Comparison of ENCODE assay signal across 21 cellular contexts in the genomic region with DNA sequence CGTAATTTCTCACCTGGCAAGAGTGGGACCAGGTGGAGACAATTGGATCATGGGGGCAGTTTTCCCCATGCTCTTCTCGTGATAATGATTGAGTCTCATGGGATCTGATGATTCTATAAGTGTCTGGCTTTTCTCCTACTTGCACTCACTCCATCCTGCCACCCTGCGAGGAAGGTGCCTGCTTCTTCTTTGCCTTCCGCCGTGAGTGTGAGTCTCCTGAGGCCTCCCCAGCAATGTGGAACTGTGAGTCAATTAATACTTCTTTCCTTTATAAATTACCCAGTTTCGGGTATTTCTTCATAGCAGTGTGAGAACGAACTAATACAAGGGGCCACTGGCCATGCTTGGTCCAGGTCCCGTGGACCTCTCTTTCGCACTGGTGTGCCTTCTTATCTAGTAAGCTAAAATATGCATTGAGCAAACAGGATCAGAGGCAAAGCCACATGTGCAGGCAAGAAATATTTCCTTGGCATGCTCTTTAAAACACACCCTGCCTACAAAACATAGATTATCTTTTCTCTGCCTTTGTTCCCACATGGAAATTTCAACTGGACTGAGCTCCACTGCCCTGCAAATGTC.
"Had no signal": no experiment of that assay in that cellular context is flagged by ENCODE, and none has a peak within 500 bp of the region (broad histone marks: within the 10 kb centered on the region; RNA-seq: fewer than 3 reads in every experiment).

No MANE protein-coding gene starts in this region.

- H3K4me3 ChIP-seq: heart right ventricle, lower lobe of right lung, suprapubic skin, transverse colon had no signal

- H3K27ac ChIP-seq: heart right ventricle, lower lobe of right lung, suprapubic skin, transverse colon had no signal

- FAIRE-seq: endometrium, kidney, urothelium cell line had no signal

- H3K27me3 Mint-ChIP-seq: activated CD4-positive, alpha-beta memory T cell treated with anti-CD3 and anti-CD28 coated beads for 36 hours; activated naive CD4-positive, alpha-beta T cell treated with anti-CD3 and anti-CD28 coated beads, Interleukin-2, amount 10 ng/mL, durations not matched to agents 7 days and 5 days; activated naive CD8-positive, alpha-beta T cell treated with anti-CD3 and anti-CD28 coated beads, Interleukin-2, amount 50 U/mL, for 24 hours; naive thymus-derived CD4-positive, alpha-beta T cell; stimulated activated naive CD8-positive, alpha-beta T cell treated with anti-CD3 and anti-CD28 coated beads, Interleukin-15, amount 100 ng/mL, for 72 hours; T-helper 17 cell had no signal

- H3K9me3 ChIP-seq: heart right ventricle, lower lobe of right lung, suprapubic skin, transverse colon had no signal

- H3K4me1 ChIP-seq: heart right ventricle, lower lobe of right lung, suprapubic skin, transverse colon had no signal

- ATAC-seq: activated naive CD8-positive, alpha-beta T cell treated with anti-CD3 and anti-CD28 coated beads, Interleukin-2, amount 50 U/mL, for 24 hours; activated T-cell treated with anti-CD3 and anti-CD28 coated beads, Interleukin-2, amount 50 U/mL, for 72 hours; heart right ventricle; lower lobe of right lung; naive thymus-derived CD4-positive, alpha-beta T cell; right cardiac atrium; stimulated activated effector memory CD8-positive, alpha-beta T cell treated with anti-CD3 and anti-CD28 coated beads, Interleukin-12 subunit alpha, Interleukin-12 subunit beta, amount 100 ng/mL, for 72 hours; stimulated activated naive CD8-positive, alpha-beta T cell treated with anti-CD3 and anti-CD28 coated beads, Interleukin-15, amount 100 ng/mL, for 72 hours; T-helper 17 cell had no signal

- H3K4me1 Mint-ChIP-seq: activated naive CD4-positive, alpha-beta T cell treated with anti-CD3 and anti-CD28 coated beads, Interleukin-2, amount 10 ng/mL, durations not matched to agents 7 days and 5 days; activated naive CD8-positive, alpha-beta T cell treated with anti-CD3 and anti-CD28 coated beads, Interleukin-2, amount 50 U/mL, for 24 hours; naive thymus-derived CD4-positive, alpha-beta T cell; stimulated activated effector memory CD8-positive, alpha-beta T cell treated with anti-CD3 and anti-CD28 coated beads, Interleukin-12 subunit alpha, Interleukin-12 subunit beta, amount 100 ng/mL, for 72 hours; stimulated activated naive CD8-positive, alpha-beta T cell treated with anti-CD3 and anti-CD28 coated beads, Interleukin-15, amount 100 ng/mL, for 72 hours; T-helper 17 cell had no signal

- H3K27ac Mint-ChIP-seq: activated CD4-positive, alpha-beta memory T cell treated with anti-CD3 and anti-CD28 coated beads for 36 hours; activated naive CD4-positive, alpha-beta T cell treated with anti-CD3 and anti-CD28 coated beads, Interleukin-2, amount 10 ng/mL, durations not matched to agents 7 days and 5 days; activated naive CD8-positive, alpha-beta T cell treated with anti-CD3 and anti-CD28 coated beads, Interleukin-2, amount 50 U/mL, for 24 hours; activated T-cell treated with anti-CD3 and anti-CD28 coated beads, Interleukin-2, amount 50 U/mL, for 72 hours; naive thymus-derived CD4-positive, alpha-beta T cell; stimulated activated effector memory CD8-positive, alpha-beta T cell treated with anti-CD3 and anti-CD28 coated beads, Interleukin-12 subunit alpha, Interleukin-12 subunit beta, amount 100 ng/mL, for 72 hours; T-helper 17 cell had no signal

- H3K36me3 ChIP-seq: heart right ventricle, lower lobe of right lung, suprapubic skin, transverse colon had no signal

- DNase-seq: activated CD4-positive, alpha-beta memory T cell treated with anti-CD3 and anti-CD28 coated beads for 36 hours; activated CD4-positive, alpha-beta T cell treated with anti-CD3 and anti-CD28 coated beads for 48 hours; activated CD4-positive, CD25-positive, alpha-beta regulatory T cell; activated effector memory CD4-positive, alpha-beta T cell treated with anti-CD3 and anti-CD28 coated beads, Interleukin-2, amount 50 U/mL, for 16 hours; activated naive CD4-positive, alpha-beta T cell treated with anti-CD3 and anti-CD28 coated beads, Interleukin-2, amount 10 ng/mL, durations not matched to agents 7 days and 5 days; activated naive CD8-positive, alpha-beta T cell treated with anti-CD3 and anti-CD28 coated beads, Interleukin-2, amount 50 U/mL, for 24 hours; activated T-cell treated with anti-CD3 and anti-CD28 coated beads, Interleukin-2, amount 50 U/mL, for 72 hours; effector CD4-positive, alpha-beta T cell; heart right ventricle; kidney; lower lobe of right lung; naive thymus-derived CD4-positive, alpha-beta T cell; right cardiac atrium; stimulated activated CD4-positive, alpha-beta T cell treated with anti-CD3 and anti-CD28 coated beads, Interleukin-1b, Interleukin-23, amount 100 ng/mL, for 48 hours; stimulated activated naive CD8-positive, alpha-beta T cell treated with anti-CD3 and anti-CD28 coated beads, Interleukin-15, amount 100 ng/mL, for 72 hours; T-helper 17 cell; transverse colon had no signal

- H3K27me3 ChIP-seq: heart right ventricle, suprapubic skin, transverse colon had no signal

- H3K4me3 Mint-ChIP-seq: activated CD4-positive, alpha-beta memory T cell treated with anti-CD3 and anti-CD28 coated beads for 36 hours; activated naive CD4-positive, alpha-beta T cell treated with anti-CD3 and anti-CD28 coated beads, Interleukin-2, amount 10 ng/mL, durations not matched to agents 7 days and 5 days; activated naive CD8-positive, alpha-beta T cell treated with anti-CD3 and anti-CD28 coated beads, Interleukin-2, amount 50 U/mL, for 24 hours; activated T-cell treated with anti-CD3 and anti-CD28 coated beads, Interleukin-2, amount 50 U/mL, for 72 hours; naive thymus-derived CD4-positive, alpha-beta T cell; stimulated activated effector memory CD8-positive, alpha-beta T cell treated with anti-CD3 and anti-CD28 coated beads, Interleukin-12 subunit alpha, Interleukin-12 subunit beta, amount 100 ng/mL, for 72 hours; stimulated activated naive CD8-positive, alpha-beta T cell treated with anti-CD3 and anti-CD28 coated beads, Interleukin-15, amount 100 ng/mL, for 72 hours; T-helper 17 cell had no signal

- H3K36me3 Mint-ChIP-seq: activated CD4-positive, alpha-beta memory T cell treated with anti-CD3 and anti-CD28 coated beads for 36 hours; activated naive CD4-positive, alpha-beta T cell treated with anti-CD3 and anti-CD28 coated beads, Interleukin-2, amount 10 ng/mL, durations not matched to agents 7 days and 5 days; naive thymus-derived CD4-positive, alpha-beta T cell; stimulated activated effector memory CD8-positive, alpha-beta T cell treated with anti-CD3 and anti-CD28 coated beads, Interleukin-12 subunit alpha, Interleukin-12 subunit beta, amount 100 ng/mL, for 72 hours had no signal

- H3K9me3 Mint-ChIP-seq: activated CD4-positive, alpha-beta memory T cell treated with anti-CD3 and anti-CD28 coated beads for 36 hours; activated naive CD4-positive, alpha-beta T cell treated with anti-CD3 and anti-CD28 coated beads, Interleukin-2, amount 10 ng/mL, durations not matched to agents 7 days and 5 days; activated naive CD8-positive, alpha-beta T cell treated with anti-CD3 and anti-CD28 coated beads, Interleukin-2, amount 50 U/mL, for 24 hours had no signal
